ENCODE assay signal across 9 cellular contexts in the genomic region with DNA sequence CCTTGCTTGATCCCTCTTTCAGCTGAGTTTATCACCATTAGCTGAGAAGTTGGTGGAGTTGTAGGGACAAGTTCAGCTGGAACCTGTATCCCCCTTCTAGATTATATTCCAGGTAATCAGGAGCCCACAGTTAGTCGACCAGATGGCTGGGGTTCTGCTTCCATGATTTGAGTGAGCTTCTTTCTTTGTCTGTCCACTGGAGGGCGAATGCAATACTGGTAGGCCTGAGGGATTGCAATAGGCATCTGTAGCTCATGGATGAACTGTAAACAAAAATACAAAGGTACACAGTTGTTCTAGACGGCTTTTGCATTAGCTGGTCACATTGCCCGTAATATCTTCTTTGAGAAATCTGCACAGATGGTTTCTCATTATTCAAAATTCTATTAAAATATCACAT.
DNase-seq lines count a peak whose midpoint lies in the region; ATAC-seq and TF ChIP-seq lines count a peak whose summit lies in the region.
"Had no signal": no experiment of that assay in that cellular context is flagged by ENCODE, and none has a peak within 500 bp of the region (broad histone marks: within the 10 kb centered on the region; RNA-seq: fewer than 3 reads in every experiment).

No MANE protein-coding gene starts in this region.

- POLR2A ChIA-PET in PC-9 (lab: Charles Lee; ENCODE audit: unreplicated experiment), result interaction anchor here (0.6 kb wide), 2 partner anchors 31 to 89 kb away, joined by 4 to 8 read pairs; a partner anchor contains a TSS

- H3K4me1 ChIP-seq in GM23248 (ENCODE audit: insufficient read depth) (0 out of 2 replicates have a peak, but pooled peaks cover 8% of the 10 kb centered on the region), PC-9 (replicated peaks; ENCODE audit: insufficient read depth) (peaks cover 6% of the 10 kb centered on the region)

- H3F3A ChIP-seq in GM23248 (ENCODE audit: insufficient read depth) (no peaks in the 10 kb centered on the region), PC-9 (ENCODE audit: insufficient read depth, low read depth) (peaks cover 5% of the 10 kb centered on the region; the same call in 1 of the 2 replicates)

- H3K9me3 ChIP-seq in GM23248 (ENCODE audit: low read depth) (no peaks in the 10 kb centered on the region), PC-9 (ENCODE audit: insufficient read depth, low read depth) (no peaks in the 10 kb centered on the region)

- no peaks in the 10 kb centered on the region for H3K27me3 ChIP-seq in GM23248 (replicated peaks; ENCODE audit: insufficient read depth)
- H3K27me3 ChIP-seq in PC-9 (ENCODE audit: insufficient read depth, low read depth), result no peaks in the 10 kb centered on the region

- WGBS in GM23248 (ENCODE audit: low coverage in 1 of 2, low lambda C conversion rate in 2 of 2, missing lambda C conversion rate in 2 of 2), 2 experiments, result 69 to 72% methylated on average over 4 of the region's 4 CpGs

- H3K79me2 ChIP-seq in GM23248 (ENCODE audit: insufficient read depth), result no peaks in the 10 kb centered on the region
- H3K79me2 ChIP-seq in PC-9 (ENCODE audit: low read depth), result peaks cover 6% of the 10 kb centered on the region; the same call in 1 of the 2 replicates

- peak; percentile 43; the same call in 1 of the 2 replicates for TF ChIP-seq CTCF in PC-9 (conservative IDR thresholded peaks at IDR 0.05)

- ATAC-seq in HG03095 (IDR thresholded peaks at IDR 0.05; ENCODE audit: unreplicated experiment), result no peak

- H3K4me3 ChIP-seq in GM23248 (no peak overlapping the region), PC-9 (no peak overlapping the region)

- H2AFZ ChIP-seq in GM23248 (no peak overlapping the region), PC-9 (no peak overlapping the region)

- BruUV-seq in PC-9 (replicated peaks; lab: Mats Ljungman, UMichigan), result no TSS peak

- peak; percentile 36 for DNase-seq in AG20443 (ENCODE audit: low spot score)
- DNase-seq in GM23248, result peak; percentile 34
- DNase-seq in PC-9, result no peak
- DNase-seq in iPS DF 4.7 (ENCODE audit: extremely low read depth, low spot score), result peak; percentile 28
- DNase-seq in EL, result no peak
- DNase-seq in activated CD4-positive, alpha-beta T cell treated with anti-CD3 and anti-CD28 coated beads, Interleukin-2, amount 50 U/mL, for 48 hours, result no peak
- no peak for DNase-seq in stimulated activated naive CD4-positive, alpha-beta T cell (lab: John Stamatoyannopoulos, UW)
- DNase-seq: activated naive CD8-positive, alpha-beta T cell treated with anti-CD3 and anti-CD28 coated beads, Interleukin-2, amount 10 ng/mL, durations not matched to agents 7 days and 5 days had no signal

- in situ Hi-C loops in GM23248 (cut with MboI), result no loop called here

- H3K36me3 ChIP-seq in GM23248 (ENCODE audit: low read depth) (no peaks in the 10 kb centered on the region), PC-9 (ENCODE audit: low read depth) (0 out of 2 replicates have a peak, but pooled peaks cover 3% of the 10 kb centered on the region)

- intact Hi-C loops in PC-9 (cut with micrococcal nuclease; ENCODE audit: unreplicated experiment), result no loop called here

- H3K27ac ChIP-seq in GM23248 (no peak overlapping the region), PC-9 (no peak overlapping the region)

- H3K4me2 ChIP-seq in GM23248 (ENCODE audit: unreplicated experiment) (no peak overlapping the region), PC-9 (no peak overlapping the region)

- H3K9me2 ChIP-seq in GM23248 (ENCODE audit: insufficient read depth) (no peaks in the 10 kb centered on the region), PC-9 (ENCODE audit: insufficient read depth) (no peaks in the 10 kb centered on the region)

- CTCF ChIA-PET in PC-9 (lab: Charles Lee), result no interaction called here

- no peak overlapping the region for H3K9ac ChIP-seq in GM23248

- H4K20me1 ChIP-seq in GM23248 (ENCODE audit: insufficient read depth), result no peaks in the 10 kb centered on the region
- no peaks in the 10 kb centered on the region for H4K20me1 ChIP-seq in PC-9 (ENCODE audit: insufficient read depth)

Comparison
In these comparisons a context has a peak if more than half of its experiments do, and no peak if none do; other contexts are left out.
1. DNase-seq: peak in AG20443 (single experiment), GM23248 (single experiment) and iPS DF 4.7 (single experiment); none in PC-9 (0 of 2), EL (single experiment), activated CD4-positive, alpha-beta T cell treated with anti-CD3 and anti-CD28 coated beads, Interleukin-2, amount 50 U/mL, for 48 hours (0 of 2) and stimulated activated naive CD4-positive, alpha-beta T cell (0 of 6).